14 cellular contexts compared by ENCODE assay signal in genomic region chr1:44733365-44733764, GRCh38. TPM values are rescaled to one million over a fixed set of nuclear protein-coding genes. Genes with fewer than 3 reads are reported as not detected.
DNase-seq lines count a peak whose midpoint lies in the region; ATAC-seq and TF ChIP-seq lines count a peak whose summit lies in the region.
"Had no signal": no experiment of that assay in that cellular context is flagged by ENCODE, and none has a peak within 500 bp of the region (broad histone marks: within the 10 kb centered on the region; RNA-seq: fewer than 3 reads in every experiment).

No MANE protein-coding gene starts in this region.

- TF ChIP-seq CTCF in choroid plexus epithelial cell (conservative IDR thresholded peaks at IDR 0.05; ENCODE audit: low read depth, low read length) (no peak), glutamatergic neuron (IDR thresholded peaks at IDR 0.05; ENCODE audit: partially characterized antibody, unreplicated experiment) (no peak)

- peaks cover 4% of the 10 kb centered on the region for H3K27me3 Mint-ChIP-seq in glutamatergic neuron (ENCODE audit: unreplicated experiment)
- no peaks in the 10 kb centered on the region for H3K27me3 Mint-ChIP-seq in activated CD8-positive, alpha-beta memory T cell treated with anti-CD3 and anti-CD28 coated beads, Interleukin-2, amount 10 ng/mL, durations not matched to agents 7 days and 5 days
- H3K27me3 Mint-ChIP-seq: activated B cell treated with CpG ODN at 0.5 μM for 24 hours, IgD-negative memory B cell had no signal

- peaks cover 6% of the 10 kb centered on the region for H3K9me3 Mint-ChIP-seq in glutamatergic neuron (ENCODE audit: unreplicated experiment)
- no peaks in the 10 kb centered on the region for H3K9me3 Mint-ChIP-seq in activated CD8-positive, alpha-beta memory T cell treated with anti-CD3 and anti-CD28 coated beads, Interleukin-2, amount 10 ng/mL, durations not matched to agents 7 days and 5 days (ENCODE audit: low read depth)
- H3K9me3 Mint-ChIP-seq: activated B cell treated with CpG ODN at 0.5 μM for 24 hours; activated T-helper 1 cell treated with anti-CD3 and anti-CD28 coated beads, Interleukin-12 subunit alpha, Interleukin-12 subunit beta, Interleukin-2, Interleukin-4 antibody, amounts not matched to agents 30 ng/mL and 10 ng/mL and 1 ng/mL, durations not matched to agents 14 hours and 24 hours and 36 hours; IgD-negative memory B cell had no signal

- H3K4me3 Mint-ChIP-seq in glutamatergic neuron (ENCODE audit: unreplicated experiment): no peak overlapping the region
- no peak overlapping the region for H3K4me3 Mint-ChIP-seq in activated CD8-positive, alpha-beta memory T cell treated with anti-CD3 and anti-CD28 coated beads, Interleukin-2, amount 10 ng/mL, durations not matched to agents 7 days and 5 days
- H3K4me3 Mint-ChIP-seq: activated B cell treated with CpG ODN at 0.5 μM for 24 hours; activated T-helper 1 cell treated with anti-CD3 and anti-CD28 coated beads, Interleukin-12 subunit alpha, Interleukin-12 subunit beta, Interleukin-2, Interleukin-4 antibody, amounts not matched to agents 30 ng/mL and 10 ng/mL and 1 ng/mL, durations not matched to agents 14 hours and 24 hours and 36 hours had no signal

- H3K36me3 Mint-ChIP-seq in glutamatergic neuron (ENCODE audit: unreplicated experiment): no peaks in the 10 kb centered on the region
- H3K36me3 Mint-ChIP-seq in activated CD8-positive, alpha-beta memory T cell treated with anti-CD3 and anti-CD28 coated beads, Interleukin-2, amount 10 ng/mL, durations not matched to agents 7 days and 5 days: no peaks in the 10 kb centered on the region
- H3K36me3 Mint-ChIP-seq: IgD-negative memory B cell had no signal

- in situ Hi-C loops in G401 (cut with HindIII; ENCODE audit: low sequenced_read_pairs): no loop called here

- DNase-seq in G401 (ENCODE audit: low spot score) (peak; percentile 51), NCI-H446 treated with DMSO at 0.1 percent for 48 hours (lab: John Stamatoyannopoulos, UW) (peak; percentile 75), choroid plexus epithelial cell (ENCODE audit: low read depth) (peak; percentile 57), renal cortical epithelial cell (ENCODE audit: low read depth) (peak; percentile 69), hippocampal formation (lab: John Stamatoyannopoulos, UW) (no peak), glutamatergic neuron (no peak)
- no peak for DNase-seq in activated CD8-positive, alpha-beta memory T cell treated with anti-CD3 and anti-CD28 coated beads, Interleukin-2, amount 10 ng/mL, durations not matched to agents 7 days and 5 days
- DNase-seq: activated B cell treated with CpG ODN at 0.5 μM for 24 hours, uterus had no signal

- no peak overlapping the region for H3K4me3 ChIP-seq in choroid plexus epithelial cell (ENCODE audit: low read depth, low read length)
- H3K4me3 ChIP-seq: heart right ventricle, uterus had no signal

- no peaks in the 10 kb centered on the region for H3K4me1 Mint-ChIP-seq in glutamatergic neuron (ENCODE audit: low read depth, unreplicated experiment)
- peaks cover 23% of the 10 kb centered on the region for H3K4me1 Mint-ChIP-seq in activated CD8-positive, alpha-beta memory T cell treated with anti-CD3 and anti-CD28 coated beads, Interleukin-2, amount 10 ng/mL, durations not matched to agents 7 days and 5 days

- no peak overlapping the region for H3K27ac Mint-ChIP-seq in glutamatergic neuron (ENCODE audit: unreplicated experiment)
- no peak overlapping the region for H3K27ac Mint-ChIP-seq in activated CD8-positive, alpha-beta memory T cell treated with anti-CD3 and anti-CD28 coated beads, Interleukin-2, amount 10 ng/mL, durations not matched to agents 7 days and 5 days
- H3K27ac Mint-ChIP-seq: activated B cell treated with CpG ODN at 0.5 μM for 24 hours; activated T-helper 1 cell treated with anti-CD3 and anti-CD28 coated beads, Interleukin-12 subunit alpha, Interleukin-12 subunit beta, Interleukin-2, Interleukin-4 antibody, amounts not matched to agents 30 ng/mL and 10 ng/mL and 1 ng/mL, durations not matched to agents 14 hours and 24 hours and 36 hours had no signal

- CTCF ChIA-PET in activated CD8-positive, alpha-beta memory T cell treated with anti-CD3 and anti-CD28 coated beads, Interleukin-2, amount 10 ng/mL, durations not matched to agents 7 days and 5 days (lab: Charles Lee): interaction anchor here (2.0 to 7.7 kb wide), 4 partner anchors 12 to 278 kb away, joined by 7 to 60 read pairs (median 54); partner anchors contain the start of genes BEST4, HECTD3 and UROD

- no peak for ATAC-seq in GM21737 (IDR thresholded peaks at IDR 0.05; ENCODE audit: unreplicated experiment)
- ATAC-seq in activated CD8-positive, alpha-beta memory T cell treated with anti-CD3 and anti-CD28 coated beads, Interleukin-2, amount 10 ng/mL, durations not matched to agents 7 days and 5 days: no peak
- ATAC-seq: heart right ventricle had no signal

RNA-seq across cellular contexts. Expression of gene RNU5D-1, which starts 2.4 kb away (rescaled TPM):
- total RNA-seq in G401 (2014; rRNA removed; shearing (Covaris generic)): not detected in 2 replicates
- total RNA-seq in renal cortical epithelial cell: not detected in 2 replicates
- not detected for total RNA-seq in glutamatergic neuron (ENCODE audit: unreplicated experiment)
- not detected for total RNA-seq in activated CD8-positive, alpha-beta memory T cell treated with anti-CD3 and anti-CD28 coated beads, Interleukin-2, amount 10 ng/mL, durations not matched to agents 7 days and 5 days
- total RNA-seq: activated B cell treated with CpG ODN at 0.5 μM for 24 hours; activated T-helper 1 cell treated with anti-CD3 and anti-CD28 coated beads, Interleukin-12 subunit alpha, Interleukin-12 subunit beta, Interleukin-2, Interleukin-4 antibody, amounts not matched to agents 30 ng/mL and 10 ng/mL and 1 ng/mL, durations not matched to agents 14 hours and 24 hours and 36 hours; heart right ventricle; mesenteric fat pad; uterus had no signal

RNA-seq across cellular contexts. Expression of gene KIF2C, which starts 6.3 kb away (rescaled TPM):
- 74.3 and 85.9 TPM in 2 replicates for total RNA-seq in G401 (2014; rRNA removed; shearing (Covaris generic))
- 0.94 and 15.5 TPM in 2 replicates for total RNA-seq in renal cortical epithelial cell
- 8.6 TPM for total RNA-seq in glutamatergic neuron (ENCODE audit: unreplicated experiment)
- total RNA-seq in activated CD8-positive, alpha-beta memory T cell treated with anti-CD3 and anti-CD28 coated beads, Interleukin-2, amount 10 ng/mL, durations not matched to agents 7 days and 5 days: 100 to 1,000 TPM; 102 to 107 TPM

RNA-seq across cellular contexts. Expression of gene RPS8, which starts 42.0 kb away (rescaled TPM):
- 3,222 and 3,561 TPM in 2 replicates for total RNA-seq in G401 (2014; rRNA removed; shearing (Covaris generic))
- total RNA-seq in renal cortical epithelial cell (915 and 2,161 TPM in 2 replicates), glutamatergic neuron (ENCODE audit: unreplicated experiment) (988 TPM)
- total RNA-seq in activated CD8-positive, alpha-beta memory T cell treated with anti-CD3 and anti-CD28 coated beads, Interleukin-2, amount 10 ng/mL, durations not matched to agents 7 days and 5 days: 1,000 to 10,000 TPM; 1,353 to 1,538 TPM

RNA-seq across cellular contexts. Expression of gene BEST4, which starts 54.6 kb away (rescaled TPM):
- total RNA-seq in G401 (2014; rRNA removed; shearing (Covaris generic)): 2.2 and 2.3 TPM in 2 replicates
- total RNA-seq in renal cortical epithelial cell (0.15 TPM in 1 of 2 replicates, not detected in the other), glutamatergic neuron (ENCODE audit: unreplicated experiment) (0.88 TPM)
- total RNA-seq in activated CD8-positive, alpha-beta memory T cell treated with anti-CD3 and anti-CD28 coated beads, Interleukin-2, amount 10 ng/mL, durations not matched to agents 7 days and 5 days: under 1 TPM; 0.73 to 0.79 TPM

RNA-seq across cellular contexts. Expression of gene ARMH1, which starts 58.9 kb away (rescaled TPM):
- total RNA-seq in G401 (2014; rRNA removed; shearing (Covaris generic)): 2.2 TPM in 1 of 2 replicates, not detected in the other
- total RNA-seq in renal cortical epithelial cell (6.7 TPM in 1 of 2 replicates, not detected in the other), glutamatergic neuron (ENCODE audit: unreplicated experiment) (4.9 TPM)
- 10 to 100 TPM; 17.0 to 17.2 TPM for total RNA-seq in activated CD8-positive, alpha-beta memory T cell treated with anti-CD3 and anti-CD28 coated beads, Interleukin-2, amount 10 ng/mL, durations not matched to agents 7 days and 5 days

Comparison
In these comparisons a context has a peak if more than half of its experiments do, and no peak if none do; other contexts are left out.
1. DNase-seq: peak in G401 (single experiment), NCI-H446 treated with DMSO at 0.1 percent for 48 hours (single experiment), choroid plexus epithelial cell (single experiment) and renal cortical epithelial cell (single experiment); none in hippocampal formation (0 of 2), glutamatergic neuron (single experiment) and activated CD8-positive, alpha-beta memory T cell treated with anti-CD3 and anti-CD28 coated beads, Interleukin-2, amount 10 ng/mL, durations not matched to agents 7 days and 5 days (single experiment).